Comparison of ENCODE assay signal across 9 cellular contexts in the genomic region with DNA sequence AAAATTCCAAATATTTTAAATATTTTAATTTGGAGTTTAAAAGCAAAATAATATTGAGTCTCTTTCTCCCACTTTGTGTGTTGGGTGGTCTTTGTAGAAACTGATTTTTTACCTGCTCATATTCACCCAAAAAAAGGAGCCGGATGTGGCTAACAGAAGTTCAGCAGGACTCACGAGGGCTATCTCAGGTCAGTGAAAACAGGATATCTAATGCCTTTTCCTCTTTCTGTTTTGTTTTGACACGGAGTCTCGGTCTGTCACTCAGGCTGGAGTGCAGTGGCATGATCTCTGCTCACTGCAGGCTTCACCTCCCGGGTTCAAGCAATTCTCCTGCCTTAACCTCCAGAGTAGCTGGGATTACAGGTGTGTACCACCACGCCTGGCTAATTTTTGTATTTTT. TPM values are rescaled to one million over a fixed set of nuclear protein-coding genes. Genes with fewer than 3 reads are reported as not detected.
DNase-seq lines count a peak whose midpoint lies in the region; ATAC-seq and TF ChIP-seq lines count a peak whose summit lies in the region.
"Had no signal": no experiment of that assay in that cellular context is flagged by ENCODE, and none has a peak within 500 bp of the region (broad histone marks: within the 10 kb centered on the region; RNA-seq: fewer than 3 reads in every experiment).

No MANE protein-coding gene starts in this region.

- peaks cover 3% of the 10 kb centered on the region for H3K4me1 Mint-ChIP-seq in activated T-cell treated with anti-CD3 and anti-CD28 coated beads, Interleukin-2, amount 50 U/mL, for 4 hours (ENCODE audit: low read depth)
- H3K4me1 Mint-ChIP-seq in activated T-helper 2 cell treated with anti-CD3 and anti-CD28 coated beads, Interferon-gamma antibody, Interleukin-2, Interleukin-4, amounts not matched to agents 10 μg/mL and 5 μg/mL and 100 μg/mL, durations not matched to agents 14 hours and 24 hours and 36 hours (ENCODE audit: low read depth), result no peaks in the 10 kb centered on the region

- no peaks in the 10 kb centered on the region for H3K27me3 ChIP-seq in suprapubic skin

- H3K4me3 Mint-ChIP-seq in activated T-cell treated with anti-CD3 and anti-CD28 coated beads, Interleukin-2, amount 50 U/mL, for 4 hours, result no peak overlapping the region
- H3K4me3 Mint-ChIP-seq in activated T-helper 2 cell treated with anti-CD3 and anti-CD28 coated beads, Interferon-gamma antibody, Interleukin-2, Interleukin-4, amounts not matched to agents 10 μg/mL and 5 μg/mL and 100 μg/mL, durations not matched to agents 14 hours and 24 hours and 36 hours (ENCODE audit: low read depth), result no peak overlapping the region

- peaks cover 14% of the 10 kb centered on the region for H3K4me1 ChIP-seq in suprapubic skin

- peaks cover 10% of the 10 kb centered on the region for H3K36me3 ChIP-seq in suprapubic skin

- TF ChIP-seq CTCF in suprapubic skin (IDR thresholded peaks at IDR 0.05), result no peak

- DNase-seq in activated T-cell treated with anti-CD3 and anti-CD28 coated beads, Interleukin-2, amount 50 U/mL, for 4 hours, result no peak
- DNase-seq in activated T-cell treated with anti-CD3 and anti-CD28 coated beads for 4 hours (no peak), suprapubic skin (ENCODE audit: low spot score in 2 of 2) (no peak), HuH-7 (ENCODE audit: low spot score) (no peak), NOMO-1 (lab: John Stamatoyannopoulos, UW; ENCODE audit: unreplicated experiment in 2 of 2) (no peak)
- DNase-seq in activated T-helper 2 cell treated with anti-CD3 and anti-CD28 coated beads, Interferon-gamma antibody, Interleukin-2, Interleukin-4, amounts not matched to agents 10 μg/mL and 5 μg/mL and 100 μg/mL, durations not matched to agents 14 hours and 24 hours and 36 hours (ENCODE audit: low spot score), result no peak

- peak; percentile 18 to 52 for ATAC-seq in activated T-cell treated with anti-CD3 and anti-CD28 coated beads, Interleukin-2, amount 50 U/mL, for 4 hours
- peak; percentile 71 for ATAC-seq in HG03025 (IDR thresholded peaks at IDR 0.05; ENCODE audit: low FRiP score, unreplicated experiment)

- H3K9me3 ChIP-seq in suprapubic skin, result no peaks in the 10 kb centered on the region

- WGBS in suprapubic skin, result 71% methylated on average over 6 of the region's 6 CpGs

- H3K27ac ChIP-seq in angular gyrus (ENCODE audit: low read depth, low read length) (peak overlapping the region; percentile 98), suprapubic skin (peak overlapping the region; percentile 50)
- H3K27ac ChIP-seq: VCaP had no signal

- no peak overlapping the region for H3K4me3 ChIP-seq in suprapubic skin

- no peak overlapping the region for H3K27ac Mint-ChIP-seq in activated T-helper 2 cell treated with anti-CD3 and anti-CD28 coated beads, Interferon-gamma antibody, Interleukin-2, Interleukin-4, amounts not matched to agents 10 μg/mL and 5 μg/mL and 100 μg/mL, durations not matched to agents 14 hours and 24 hours and 36 hours

- intact Hi-C loops in activated T-helper 2 cell treated with anti-CD3 and anti-CD28 coated beads, Interferon-gamma antibody, Interleukin-2, Interleukin-4, amounts not matched to agents 10 μg/mL and 5 μg/mL and 100 μg/mL, durations not matched to agents 14 hours and 24 hours and 36 hours (cut with micrococcal nuclease), result no loop called here

- H3K27me3 Mint-ChIP-seq in activated T-cell treated with anti-CD3 and anti-CD28 coated beads, Interleukin-2, amount 50 U/mL, for 4 hours (ENCODE audit: low read depth), result no peaks in the 10 kb centered on the region
- no peaks in the 10 kb centered on the region for H3K27me3 Mint-ChIP-seq in activated T-helper 2 cell treated with anti-CD3 and anti-CD28 coated beads, Interferon-gamma antibody, Interleukin-2, Interleukin-4, amounts not matched to agents 10 μg/mL and 5 μg/mL and 100 μg/mL, durations not matched to agents 14 hours and 24 hours and 36 hours (ENCODE audit: low read depth)

- no peak for TF ChIP-seq EP300 in suprapubic skin (IDR thresholded peaks at IDR 0.05)

- peaks cover 6% of the 10 kb centered on the region for H3K36me3 Mint-ChIP-seq in activated T-cell treated with anti-CD3 and anti-CD28 coated beads, Interleukin-2, amount 50 U/mL, for 4 hours (ENCODE audit: insufficient read depth)
- no peaks in the 10 kb centered on the region for H3K36me3 Mint-ChIP-seq in activated T-helper 2 cell treated with anti-CD3 and anti-CD28 coated beads, Interferon-gamma antibody, Interleukin-2, Interleukin-4, amounts not matched to agents 10 μg/mL and 5 μg/mL and 100 μg/mL, durations not matched to agents 14 hours and 24 hours and 36 hours (ENCODE audit: low read depth)

- no peak for TF ChIP-seq POLR2A in suprapubic skin (IDR thresholded peaks at IDR 0.05)

- no peaks in the 10 kb centered on the region for H3K9me3 Mint-ChIP-seq in activated T-cell treated with anti-CD3 and anti-CD28 coated beads, Interleukin-2, amount 50 U/mL, for 4 hours
- H3K9me3 Mint-ChIP-seq in activated T-helper 2 cell treated with anti-CD3 and anti-CD28 coated beads, Interferon-gamma antibody, Interleukin-2, Interleukin-4, amounts not matched to agents 10 μg/mL and 5 μg/mL and 100 μg/mL, durations not matched to agents 14 hours and 24 hours and 36 hours, result no peaks in the 10 kb centered on the region

RNA-seq across cellular contexts. Expression of gene COA8, which starts 30.8 kb away (rescaled TPM):
- total RNA-seq in activated T-cell treated with anti-CD3 and anti-CD28 coated beads, Interleukin-2, amount 50 U/mL, for 4 hours, result 10 to 100 TPM; 42.0 to 53.2 (median 49.2) TPM
- total RNA-seq in suprapubic skin, result 10 to 100 TPM; 17.1 to 30.3 (median 21.9) TPM
- 31.9 and 33.5 TPM in 2 replicates for total RNA-seq in activated T-helper 2 cell treated with anti-CD3 and anti-CD28 coated beads, Interferon-gamma antibody, Interleukin-2, Interleukin-4, amounts not matched to agents 10 μg/mL and 5 μg/mL and 100 μg/mL, durations not matched to agents 14 hours and 24 hours and 36 hours

RNA-seq across cellular contexts. Expression of gene BAG5, which starts 31.1 kb away (rescaled TPM):
- total RNA-seq in activated T-cell treated with anti-CD3 and anti-CD28 coated beads, Interleukin-2, amount 50 U/mL, for 4 hours, result 10 to 100 TPM; 31.4 to 35.6 (median 32.2) TPM
- total RNA-seq in suprapubic skin, result 10 to 100 TPM; 30.2 to 55.1 (median 39.9) TPM
- total RNA-seq in activated T-helper 2 cell treated with anti-CD3 and anti-CD28 coated beads, Interferon-gamma antibody, Interleukin-2, Interleukin-4, amounts not matched to agents 10 μg/mL and 5 μg/mL and 100 μg/mL, durations not matched to agents 14 hours and 24 hours and 36 hours, result 28.2 and 29.2 TPM in 2 replicates

RNA-seq across cellular contexts. Expression of gene KLC1, which starts 35.4 kb away (rescaled TPM):
- 100 to 1,000 TPM; 102 to 127 (median 110) TPM for total RNA-seq in activated T-cell treated with anti-CD3 and anti-CD28 coated beads, Interleukin-2, amount 50 U/mL, for 4 hours
- 100 to 1,000 TPM; 195 to 421 (median 214) TPM for total RNA-seq in suprapubic skin
- total RNA-seq in activated T-helper 2 cell treated with anti-CD3 and anti-CD28 coated beads, Interferon-gamma antibody, Interleukin-2, Interleukin-4, amounts not matched to agents 10 μg/mL and 5 μg/mL and 100 μg/mL, durations not matched to agents 14 hours and 24 hours and 36 hours, result 161 and 169 TPM in 2 replicates
